ENCODE assay signal across 1 cellular context in the genomic region with DNA sequence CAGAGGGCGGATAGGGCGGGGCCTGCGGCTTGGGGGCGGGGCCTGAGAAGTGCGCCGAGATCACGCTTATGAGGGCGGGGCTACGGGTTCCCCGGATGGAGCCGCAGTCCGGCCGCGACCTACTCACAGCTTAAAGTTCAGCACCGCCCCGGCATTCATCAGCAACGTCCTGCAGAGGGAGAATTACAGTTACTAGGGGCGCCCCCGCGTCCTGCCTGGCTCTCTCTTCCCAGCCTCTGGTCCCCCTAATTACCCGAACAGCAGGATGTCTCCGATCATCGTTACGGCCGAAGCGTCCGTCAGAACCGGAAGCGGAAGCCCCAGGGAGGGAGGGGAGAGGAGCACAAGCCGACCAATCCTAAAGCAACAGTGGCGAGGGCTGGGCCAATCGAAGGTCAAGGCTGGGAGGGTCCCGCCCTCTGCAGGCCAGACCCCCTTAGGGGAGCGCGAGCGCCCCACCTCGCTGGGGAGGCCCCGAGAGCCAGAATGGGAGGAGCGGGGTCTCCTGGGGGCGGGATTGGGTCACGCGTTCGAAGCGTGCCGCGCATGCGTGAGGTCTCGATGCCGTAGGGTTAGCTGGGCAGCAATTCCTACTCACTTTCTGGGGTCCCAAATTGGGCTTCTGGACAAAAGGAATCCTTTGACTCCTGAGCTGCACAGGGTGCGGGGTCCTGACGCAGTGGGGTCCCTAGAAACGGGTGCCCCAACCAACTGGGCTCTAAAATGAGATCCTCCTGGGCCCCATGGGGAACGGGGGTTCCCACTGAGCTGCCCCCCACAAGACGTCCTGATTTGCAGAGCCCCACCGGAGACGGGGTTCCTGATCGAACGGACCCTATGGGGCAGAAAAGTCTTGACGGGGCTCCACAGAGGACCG.
TF ChIP-seq lines count a peak whose summit lies in the region.

SMIM7 (minus strand) TSS at position 313 of the 877 bp plus-strand sequence; CDS start at position 279, 34 bp downstream.

TF ChIP-seq in K562, 482 proteins besides CTCF, POLR2A, EP300 and RAD21 (continued from another document and continues in another):
- no peak for TF ChIP-seq ZNF609 (CRISPR knock-in tag; IDR thresholded peaks at IDR 0.05; ENCODE audit: borderline replicate concordance)
- no peak for TF ChIP-seq SAFB2 (IDR thresholded peaks at IDR 0.05; ENCODE audit: borderline replicate concordance, low read depth, low read length, severe bottlenecking)
- no peak for TF ChIP-seq ZNF184 (CRISPR knock-in tag; IDR thresholded peaks at IDR 0.05)
- no peak for TF ChIP-seq NFRKB (IDR thresholded peaks at IDR 0.05; ENCODE audit: low read depth)
- TF ChIP-seq ZNF699 (CRISPR knock-in tag; IDR thresholded peaks at IDR 0.05; ENCODE audit: insufficient replicate concordance) = no peak
- TF ChIP-seq ZFPM2 (CRISPR knock-in tag; IDR thresholded peaks at IDR 0.05) = no peak
- TF ChIP-seq ZNF518B (CRISPR knock-in tag; IDR thresholded peaks at IDR 0.05) = no peak
- no peak for TF ChIP-seq MAFK (IDR thresholded peaks at IDR 0.05; ENCODE audit: low read length)
- TF ChIP-seq, protein P1, sequence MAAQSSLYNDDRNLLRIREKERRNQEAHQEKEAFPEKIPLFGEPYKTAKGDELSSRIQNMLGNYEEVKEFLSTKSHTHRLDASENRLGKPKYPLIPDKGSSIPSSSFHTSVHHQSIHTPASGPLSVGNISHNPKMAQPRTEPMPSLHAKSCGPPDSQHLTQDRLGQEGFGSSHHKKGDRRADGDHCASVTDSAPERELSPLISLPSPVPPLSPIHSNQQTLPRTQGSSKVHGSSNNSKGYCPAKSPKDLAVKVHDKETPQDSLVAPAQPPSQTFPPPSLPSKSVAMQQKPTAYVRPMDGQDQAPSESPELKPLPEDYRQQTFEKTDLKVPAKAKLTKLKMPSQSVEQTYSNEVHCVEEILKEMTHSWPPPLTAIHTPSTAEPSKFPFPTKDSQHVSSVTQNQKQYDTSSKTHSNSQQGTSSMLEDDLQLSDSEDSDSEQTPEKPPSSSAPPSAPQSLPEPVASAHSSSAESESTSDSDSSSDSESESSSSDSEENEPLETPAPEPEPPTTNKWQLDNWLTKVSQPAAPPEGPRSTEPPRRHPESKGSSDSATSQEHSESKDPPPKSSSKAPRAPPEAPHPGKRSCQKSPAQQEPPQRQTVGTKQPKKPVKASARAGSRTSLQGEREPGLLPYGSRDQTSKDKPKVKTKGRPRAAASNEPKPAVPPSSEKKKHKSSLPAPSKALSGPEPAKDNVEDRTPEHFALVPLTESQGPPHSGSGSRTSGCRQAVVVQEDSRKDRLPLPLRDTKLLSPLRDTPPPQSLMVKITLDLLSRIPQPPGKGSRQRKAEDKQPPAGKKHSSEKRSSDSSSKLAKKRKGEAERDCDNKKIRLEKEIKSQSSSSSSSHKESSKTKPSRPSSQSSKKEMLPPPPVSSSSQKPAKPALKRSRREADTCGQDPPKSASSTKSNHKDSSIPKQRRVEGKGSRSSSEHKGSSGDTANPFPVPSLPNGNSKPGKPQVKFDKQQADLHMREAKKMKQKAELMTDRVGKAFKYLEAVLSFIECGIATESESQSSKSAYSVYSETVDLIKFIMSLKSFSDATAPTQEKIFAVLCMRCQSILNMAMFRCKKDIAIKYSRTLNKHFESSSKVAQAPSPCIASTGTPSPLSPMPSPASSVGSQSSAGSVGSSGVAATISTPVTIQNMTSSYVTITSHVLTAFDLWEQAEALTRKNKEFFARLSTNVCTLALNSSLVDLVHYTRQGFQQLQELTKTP (IDR thresholded peaks at IDR 0.05; ENCODE audit: low read depth in 1 of 2, partially characterized antibody in 2 of 2) = peak in 1 of 2 experiments; percentile 71
- TF ChIP-seq CAMTA2 (CRISPR knock-in tag; conservative IDR thresholded peaks at IDR 0.05) = no peak
- no peak for TF ChIP-seq ZNF586 (CRISPR knock-in tag; conservative IDR thresholded peaks at IDR 0.05)
- TF ChIP-seq DEAF1 (CRISPR knock-in tag; IDR thresholded peaks at IDR 0.05) = no peak
- TF ChIP-seq POLR2B (IDR thresholded peaks at IDR 0.05; ENCODE audit: low read depth, partially characterized antibody) = peak; percentile 97
- no peak for TF ChIP-seq CBX5 (IDR thresholded peaks at IDR 0.05; ENCODE audit: borderline replicate concordance, low read depth)
- TF ChIP-seq HNRNPH1 (optimal IDR thresholded peaks at IDR 0.05; ENCODE audit: low read depth, low read length) = no peak
- TF ChIP-seq, protein P2, sequence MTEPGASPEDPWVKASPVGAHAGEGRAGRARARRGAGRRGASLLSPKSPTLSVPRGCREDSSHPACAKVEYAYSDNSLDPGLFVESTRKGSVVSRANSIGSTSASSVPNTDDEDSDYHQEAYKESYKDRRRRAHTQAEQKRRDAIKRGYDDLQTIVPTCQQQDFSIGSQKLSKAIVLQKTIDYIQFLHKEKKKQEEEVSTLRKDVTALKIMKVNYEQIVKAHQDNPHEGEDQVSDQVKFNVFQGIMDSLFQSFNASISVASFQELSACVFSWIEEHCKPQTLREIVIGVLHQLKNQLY (CRISPR knock-in tag; conservative IDR thresholded peaks at IDR 0.05) = no peak
- peak; percentile 82 for TF ChIP-seq MEIS2 (IDR thresholded peaks at IDR 0.05; ENCODE audit: partially characterized antibody)
- no peak for TF ChIP-seq ETV6 (IDR thresholded peaks at IDR 0.05; ENCODE audit: borderline replicate concordance in 1 of 2, low read depth in 2 of 2, low read length in 1 of 2)
- no peak for TF ChIP-seq ETV6 (CRISPR knock-in tag; IDR thresholded peaks at IDR 0.05; ENCODE audit: borderline replicate concordance)
- peak; percentile 85; the same call in 1 of the 2 replicates for TF ChIP-seq TARDBP (IDR thresholded peaks at IDR 0.05)
- TF ChIP-seq, protein P3, sequence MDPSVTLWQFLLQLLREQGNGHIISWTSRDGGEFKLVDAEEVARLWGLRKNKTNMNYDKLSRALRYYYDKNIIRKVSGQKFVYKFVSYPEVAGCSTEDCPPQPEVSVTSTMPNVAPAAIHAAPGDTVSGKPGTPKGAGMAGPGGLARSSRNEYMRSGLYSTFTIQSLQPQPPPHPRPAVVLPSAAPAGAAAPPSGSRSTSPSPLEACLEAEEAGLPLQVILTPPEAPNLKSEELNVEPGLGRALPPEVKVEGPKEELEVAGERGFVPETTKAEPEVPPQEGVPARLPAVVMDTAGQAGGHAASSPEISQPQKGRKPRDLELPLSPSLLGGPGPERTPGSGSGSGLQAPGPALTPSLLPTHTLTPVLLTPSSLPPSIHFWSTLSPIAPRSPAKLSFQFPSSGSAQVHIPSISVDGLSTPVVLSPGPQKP (CRISPR knock-in tag; IDR thresholded peaks at IDR 0.05) = no peak
- TF ChIP-seq CBX1 (IDR thresholded peaks at IDR 0.05; ENCODE audit: low read depth) = no peak; the same call in 1 of the 2 replicates
- TF ChIP-seq SP2 (IDR thresholded peaks at IDR 0.05; ENCODE audit: extremely low read depth, low read depth, low read length, poor library complexity, severe bottlenecking) = peak; percentile 87
- TF ChIP-seq, protein P4, sequence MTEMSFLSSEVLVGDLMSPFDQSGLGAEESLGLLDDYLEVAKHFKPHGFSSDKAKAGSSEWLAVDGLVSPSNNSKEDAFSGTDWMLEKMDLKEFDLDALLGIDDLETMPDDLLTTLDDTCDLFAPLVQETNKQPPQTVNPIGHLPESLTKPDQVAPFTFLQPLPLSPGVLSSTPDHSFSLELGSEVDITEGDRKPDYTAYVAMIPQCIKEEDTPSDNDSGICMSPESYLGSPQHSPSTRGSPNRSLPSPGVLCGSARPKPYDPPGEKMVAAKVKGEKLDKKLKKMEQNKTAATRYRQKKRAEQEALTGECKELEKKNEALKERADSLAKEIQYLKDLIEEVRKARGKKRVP (CRISPR knock-in tag; IDR thresholded peaks at IDR 0.05) = no peak
- no peak for TF ChIP-seq KLF10 (CRISPR knock-in tag; IDR thresholded peaks at IDR 0.05)
- no peak for TF ChIP-seq BCOR (IDR thresholded peaks at IDR 0.05)
- peak; percentile 94 for TF ChIP-seq ELF1 (tag; IDR thresholded peaks at IDR 0.05)
- no peak for TF ChIP-seq CBFA2T3 (IDR thresholded peaks at IDR 0.05)
- no peak for TF ChIP-seq ZNF785 (CRISPR knock-in tag; IDR thresholded peaks at IDR 0.05)
- peak; percentile 46 for TF ChIP-seq JUND (IDR thresholded peaks at IDR 0.05; ENCODE audit: borderline replicate concordance, low read depth, low read length)
- TF ChIP-seq JUND (tag; IDR thresholded peaks at IDR 0.05; ENCODE audit: borderline replicate concordance, low read depth, low read length) = no peak; the same call in 2 of the 3 replicates
- no peak for TF ChIP-seq ZNF436 (CRISPR knock-in tag; IDR thresholded peaks at IDR 0.05)
- TF ChIP-seq ZNF146 (CRISPR knock-in tag; IDR thresholded peaks at IDR 0.05; ENCODE audit: unreplicated experiment) = no peak
- TF ChIP-seq, protein P5, sequence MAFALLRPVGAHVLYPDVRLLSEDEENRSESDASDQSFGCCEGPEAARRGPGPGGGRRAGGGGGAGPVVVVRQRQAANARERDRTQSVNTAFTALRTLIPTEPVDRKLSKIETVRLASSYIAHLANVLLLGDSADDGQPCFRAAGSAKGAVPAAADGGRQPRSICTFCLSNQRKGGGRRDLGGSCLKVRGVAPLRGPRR (CRISPR knock-in tag; IDR thresholded peaks at IDR 0.05) = no peak
- TF ChIP-seq C11orf30 (IDR thresholded peaks at IDR 0.05; ENCODE audit: low read depth) = peak; percentile 93
- TF ChIP-seq CCNT2 (IDR thresholded peaks at IDR 0.05; ENCODE audit: borderline replicate concordance, extremely low read depth, insufficient read length, low read depth, low read length) = peak; percentile 72
- no peak for TF ChIP-seq SMARCC2 (IDR thresholded peaks at IDR 0.05; ENCODE audit: low read depth)
- no peak for TF ChIP-seq EZH2 (IDR thresholded peaks at IDR 0.05; ENCODE audit: borderline replicate concordance, low read depth, low read length)
- TF ChIP-seq KAT7 (CRISPR knock-in tag; IDR thresholded peaks at IDR 0.05; ENCODE audit: borderline replicate concordance) = no peak
- TF ChIP-seq ZNF212 (CRISPR knock-in tag; IDR thresholded peaks at IDR 0.05) = no peak
- peak; percentile 88 for TF ChIP-seq ATF7 (IDR thresholded peaks at IDR 0.05)
- no peak for TF ChIP-seq SRSF9 (IDR thresholded peaks at IDR 0.05; ENCODE audit: borderline replicate concordance, low read depth, low read length)
- no peak for TF ChIP-seq YBX1 (IDR thresholded peaks at IDR 0.05)
- TF ChIP-seq SIX5 (IDR thresholded peaks at IDR 0.05; ENCODE audit: borderline replicate concordance in 1 of 2, insufficient read depth in 1 of 2, low read depth in 1 of 2, low read length in 2 of 2) = no peak
- TF ChIP-seq MTA3 (IDR thresholded peaks at IDR 0.05; ENCODE audit: borderline replicate concordance) = peak; percentile 84; the same call in 1 of the 2 replicates
